In the genomic region with DNA sequence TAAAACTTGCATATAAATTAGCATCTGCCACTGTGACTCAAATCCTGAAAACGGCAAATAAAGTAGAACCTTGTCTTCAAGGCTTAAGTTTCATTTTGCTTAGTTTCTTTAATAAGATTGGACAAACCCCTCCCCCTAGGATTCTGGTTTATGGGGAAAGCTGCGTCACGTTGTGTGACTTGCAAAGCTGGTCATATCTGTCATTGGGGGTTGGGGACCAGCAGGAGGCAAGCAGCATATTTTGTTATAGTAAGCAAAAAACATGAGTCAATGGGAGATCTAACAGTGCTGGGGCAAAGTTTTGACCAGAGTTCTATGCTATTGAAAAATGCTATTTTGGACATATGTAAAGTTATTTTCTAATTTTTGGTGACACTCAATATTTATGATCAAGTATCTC, we compare ENCODE assay signal across 11 cellular contexts.
DNase-seq lines count a peak whose midpoint lies in the region; ATAC-seq and TF ChIP-seq lines count a peak whose summit lies in the region.
"Had no signal": no experiment of that assay in that cellular context is flagged by ENCODE, and none has a peak within 500 bp of the region (broad histone marks: within the 10 kb centered on the region; RNA-seq: fewer than 3 reads in every experiment).

No MANE protein-coding gene starts in this region.

- peak overlapping the region; percentile 81 for H3K4me2 ChIP-seq in OCI-LY3 (ENCODE audit: low read length)

- peak overlapping the region; percentile 15 for H3K9ac ChIP-seq in OCI-LY3 (ENCODE audit: low read length)

- H4K20me1 ChIP-seq in OCI-LY3 (ENCODE audit: insufficient read depth, low read length) = no peaks in the 10 kb centered on the region

- no peaks in the 10 kb centered on the region for H3K9me3 ChIP-seq in OCI-LY3 (ENCODE audit: insufficient read depth, low read length)
- H3K9me3 ChIP-seq: thyroid gland had no signal

- no peaks in the 10 kb centered on the region for H3K27me3 ChIP-seq in OCI-LY3 (ENCODE audit: low read depth, low read length)
- H3K27me3 ChIP-seq: thyroid gland had no signal

- no peak for TF ChIP-seq CTCF in OCI-LY3 (IDR thresholded peaks at IDR 0.05; ENCODE audit: low read depth, low read length)
- TF ChIP-seq CTCF in GM13976 (IDR thresholded peaks at IDR 0.05; ENCODE audit: borderline replicate concordance, control extremely low read depth, extremely low read depth, insufficient read depth, missing control alignments) = no peak

- in situ Hi-C loops in GM13976 (cut with MboI; ENCODE audit: low sequenced_read_pairs, unreplicated experiment) = no loop called here

- H3K4me3 ChIP-seq in OCI-LY3 (ENCODE audit: low read length) = peak overlapping the region; percentile 74
- H3K4me3 ChIP-seq: thyroid gland had no signal

- no peak for ATAC-seq in GM18517 (IDR thresholded peaks at IDR 0.05; ENCODE audit: unreplicated experiment)

- DNase-seq in DMS53 treated with DMSO at 0.1 percent for 48 hours (lab: John Stamatoyannopoulos, UW; ENCODE audit: unreplicated experiment) (peak; percentile 12), fibroblast of gingiva (ENCODE audit: low read depth) (peak; percentile 62), renal cortical epithelial cell (ENCODE audit: low read depth) (peak; percentile 34), HPDE6-E6E7 (ENCODE audit: extremely low spot score) (no peak), NCI-H1694 treated with DMSO at 0.1 percent for 48 hours (lab: John Stamatoyannopoulos, UW) (no peak), GM13976 (ENCODE audit: low spot score) (no peak)
- DNase-seq: NCI-H187, thyroid gland had no signal

- peaks cover 8% of the 10 kb centered on the region; the same call in 1 of the 2 replicates for H3K4me1 ChIP-seq in OCI-LY3 (ENCODE audit: low read length)
- H3K4me1 ChIP-seq: thyroid gland had no signal

- H3K36me3 ChIP-seq in OCI-LY3 (replicated peaks; ENCODE audit: low read depth, low read length) = no peaks in the 10 kb centered on the region
- H3K36me3 ChIP-seq: thyroid gland had no signal

- peak overlapping the region; percentile 63 for H2AFZ ChIP-seq in OCI-LY3 (ENCODE audit: low read depth, low read length)

- H3K27ac ChIP-seq in OCI-LY3 (ENCODE audit: low read length) = no peak overlapping the region
- H3K27ac ChIP-seq: epithelial cell of prostate, thyroid gland had no signal

- H3K79me2 ChIP-seq in OCI-LY3 (ENCODE audit: low read length) = no peaks in the 10 kb centered on the region

Comparison
In these comparisons a context has a peak if more than half of its experiments do, and no peak if none do; other contexts are left out.
1. DNase-seq: peak in DMS53 treated with DMSO at 0.1 percent for 48 hours (single experiment), fibroblast of gingiva (single experiment) and renal cortical epithelial cell (single experiment); none in HPDE6-E6E7 (single experiment), NCI-H1694 treated with DMSO at 0.1 percent for 48 hours (single experiment) and GM13976 (single experiment).